ENCODE assay signal across 8 cellular contexts in the genomic region with DNA sequence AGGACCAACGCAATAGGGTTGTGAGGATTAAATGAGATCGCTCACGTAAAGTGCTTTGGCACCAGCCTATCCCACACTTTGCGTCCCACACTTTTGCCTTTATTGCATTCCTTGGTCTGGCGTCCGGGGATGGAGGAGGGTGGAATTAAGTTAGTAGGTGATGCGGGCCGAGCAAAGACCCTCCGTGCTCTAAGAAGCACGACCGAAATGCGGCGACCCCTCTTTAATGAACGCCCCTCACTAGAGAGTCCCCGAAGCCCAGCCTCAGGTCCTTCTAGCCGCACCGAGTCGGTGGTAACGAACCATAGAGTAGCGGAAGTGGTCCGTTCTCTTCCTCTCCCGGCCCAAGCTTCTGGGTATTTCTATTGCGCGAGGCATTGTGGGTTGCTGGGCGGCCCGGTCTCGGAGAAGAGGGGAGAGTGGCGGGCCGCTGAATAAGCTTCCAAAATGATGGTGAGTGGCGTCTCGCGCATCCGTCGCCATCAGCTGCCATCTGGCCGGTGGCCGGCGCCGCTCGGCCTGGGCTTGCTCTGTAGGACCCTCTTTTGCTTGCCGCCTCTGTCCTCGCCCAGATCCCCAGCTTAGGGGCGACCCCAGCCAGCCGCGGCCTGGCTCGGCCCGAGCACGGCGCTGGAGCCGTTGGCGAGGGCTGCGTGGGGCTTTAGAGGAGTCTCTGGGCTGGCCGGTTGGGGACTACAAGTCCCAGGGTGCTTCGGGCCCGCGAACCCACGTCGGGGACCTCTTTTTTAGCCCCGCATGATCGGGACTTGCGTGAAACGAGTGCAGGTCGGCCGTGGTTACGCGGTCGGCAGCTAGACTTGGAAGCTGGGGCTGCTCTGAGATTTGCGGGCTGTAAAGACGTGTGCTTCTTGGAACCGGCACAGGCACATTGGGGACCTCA. TPM values are rescaled to one million over a fixed set of nuclear protein-coding genes. Genes with fewer than 3 reads are reported as not detected.
DNase-seq lines count a peak whose midpoint lies in the region; ATAC-seq and TF ChIP-seq lines count a peak whose summit lies in the region.

A gene (plus strand): TSS at position 377 of the 901 bp plus-strand sequence. CDS start 71 bp downstream, at position 448.

- H3K27me3 Mint-ChIP-seq in CD14-positive monocyte (ENCODE audit: low read depth in 3 of 3): peaks cover 0 to 1% (median 0%) of the 10 kb centered on the region in 3 donors

- TF ChIP-seq CTCF in CD14-positive monocyte (IDR thresholded peaks at IDR 0.05) (no peak), liver (IDR thresholded peaks at IDR 0.05; ENCODE audit: low read depth, low read length, missing input control) (no peak)

- ATAC-seq in GM19397 (IDR thresholded peaks at IDR 0.05; ENCODE audit: unreplicated experiment) (peak; percentile 64), HG03565 (IDR thresholded peaks at IDR 0.05; ENCODE audit: unreplicated experiment) (peak; percentile 44)

- peak within 1 kb of the TSS; percentile 88 to 91 for H3K9ac ChIP-seq in liver (ENCODE audit: low read depth in 1 of 2, low read length in 2 of 2)

- H3K4me3 ChIP-seq in liver (ENCODE audit: low read depth in 1 of 3, low read length in 3 of 3): peak within 1 kb of the TSS; percentile 86 to 97 (median 87)

- H3K36me3 Mint-ChIP-seq in CD14-positive monocyte: peaks cover 11 to 19% of the 10 kb centered on the region in 2 donors

- H3K27ac Mint-ChIP-seq in CD14-positive monocyte: peak within 1 kb of the TSS; percentile 83 to 94 (median 94)

- intact Hi-C loops in CD14-positive monocyte (cut with micrococcal nuclease): loop anchor here (1.0 to 10.0 kb wide), 4 partner anchors 151 to 503 kb away; a partner anchor contains a TSS

- WGBS in liver: under 1% methylated on average over 69 of the region's 69 CpGs

- H3K9me3 ChIP-seq in liver (ENCODE audit: control insufficient read depth in 4 of 4, low read length in 3 of 4): no peaks in the 10 kb centered on the region

- DNase-seq in CD14-positive monocyte (ENCODE audit: low spot score): peak; percentile 84
- DNase-seq in NCI-H774 (lab: John Stamatoyannopoulos, UW): peak; percentile 85
- peak; percentile 80 to 84 for DNase-seq in activated CD4-positive, alpha-beta T cell treated with anti-CD3 and anti-CD28 coated beads, Interleukin-2, amount 50 U/mL, for 4 hours
- DNase-seq in dermis blood vessel endothelial cell: peak; percentile 93
- peak; percentile 84 for DNase-seq in stimulated activated CD4-positive, alpha-beta T cell treated with anti-CD3 and anti-CD28 coated beads, Interleukin-4, amount 100 ng/mL, for 1 hour

- H3K36me3 ChIP-seq in liver (ENCODE audit: control insufficient read depth in 4 of 4, insufficient read depth in 3 of 4, low read depth in 1 of 4, low read length in 3 of 4): peaks cover 0 to 11% (median 5%) of the 10 kb centered on the region in 4 donors

- peaks cover 26% of the 10 kb centered on the region for H3K4me1 Mint-ChIP-seq in CD14-positive monocyte

- H3K27ac ChIP-seq in liver (ENCODE audit: low read depth in 1 of 2, low read length in 2 of 2): peak within 1 kb of the TSS; percentile 90 to 95

- H3K27me3 ChIP-seq in liver (ENCODE audit: control insufficient read depth in 4 of 4, insufficient read depth in 4 of 4, low read length in 3 of 4): no peaks in the 10 kb centered on the region

- peak within 1 kb of the TSS; percentile 89 to 95 for H3K4me3 Mint-ChIP-seq in CD14-positive monocyte

- peaks cover 2 to 26% (median 19%) of the 10 kb centered on the region in 4 donors for H3K4me1 ChIP-seq in liver (ENCODE audit: control insufficient read depth in 4 of 4, insufficient read depth in 4 of 4, low read length in 3 of 4)

- TF ChIP-seq RAD21 in liver (IDR thresholded peaks at IDR 0.05): no peak

- H3K9me3 Mint-ChIP-seq in CD14-positive monocyte: no peaks in the 10 kb centered on the region

TF ChIP-seq in liver, 16 proteins besides CTCF, POLR2A, EP300 and RAD21:
- TF ChIP-seq, protein P1, sequence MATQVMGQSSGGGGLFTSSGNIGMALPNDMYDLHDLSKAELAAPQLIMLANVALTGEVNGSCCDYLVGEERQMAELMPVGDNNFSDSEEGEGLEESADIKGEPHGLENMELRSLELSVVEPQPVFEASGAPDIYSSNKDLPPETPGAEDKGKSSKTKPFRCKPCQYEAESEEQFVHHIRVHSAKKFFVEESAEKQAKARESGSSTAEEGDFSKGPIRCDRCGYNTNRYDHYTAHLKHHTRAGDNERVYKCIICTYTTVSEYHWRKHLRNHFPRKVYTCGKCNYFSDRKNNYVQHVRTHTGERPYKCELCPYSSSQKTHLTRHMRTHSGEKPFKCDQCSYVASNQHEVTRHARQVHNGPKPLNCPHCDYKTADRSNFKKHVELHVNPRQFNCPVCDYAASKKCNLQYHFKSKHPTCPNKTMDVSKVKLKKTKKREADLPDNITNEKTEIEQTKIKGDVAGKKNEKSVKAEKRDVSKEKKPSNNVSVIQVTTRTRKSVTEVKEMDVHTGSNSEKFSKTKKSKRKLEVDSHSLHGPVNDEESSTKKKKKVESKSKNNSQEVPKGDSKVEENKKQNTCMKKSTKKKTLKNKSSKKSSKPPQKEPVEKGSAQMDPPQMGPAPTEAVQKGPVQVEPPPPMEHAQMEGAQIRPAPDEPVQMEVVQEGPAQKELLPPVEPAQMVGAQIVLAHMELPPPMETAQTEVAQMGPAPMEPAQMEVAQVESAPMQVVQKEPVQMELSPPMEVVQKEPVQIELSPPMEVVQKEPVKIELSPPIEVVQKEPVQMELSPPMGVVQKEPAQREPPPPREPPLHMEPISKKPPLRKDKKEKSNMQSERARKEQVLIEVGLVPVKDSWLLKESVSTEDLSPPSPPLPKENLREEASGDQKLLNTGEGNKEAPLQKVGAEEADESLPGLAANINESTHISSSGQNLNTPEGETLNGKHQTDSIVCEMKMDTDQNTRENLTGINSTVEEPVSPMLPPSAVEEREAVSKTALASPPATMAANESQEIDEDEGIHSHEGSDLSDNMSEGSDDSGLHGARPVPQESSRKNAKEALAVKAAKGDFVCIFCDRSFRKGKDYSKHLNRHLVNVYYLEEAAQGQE (IDR thresholded peaks at IDR 0.05): peak; percentile 92
- TF ChIP-seq YY1 (IDR thresholded peaks at IDR 0.05) (peak; percentile 93), HNF4A (conservative IDR thresholded peaks at IDR 0.05) (no peak), HNF4G (IDR thresholded peaks at IDR 0.05) (no peak), FOXA1 (IDR thresholded peaks at IDR 0.05) (no peak), TAF1 (conservative IDR thresholded peaks at IDR 0.05) (peak; percentile 94), GABPA (IDR thresholded peaks at IDR 0.05 in 1 of 2, conservative IDR thresholded peaks at IDR 0.05 in 1 of 2) (peak; percentile 82 to 93), JUND (IDR thresholded peaks at IDR 0.05) (no peak), RXRA (IDR thresholded peaks at IDR 0.05) (peak; percentile 15 to 32), EGR1 (IDR thresholded peaks at IDR 0.05; ENCODE audit: low read depth in 2 of 2) (no peak), FOXA2 (IDR thresholded peaks at IDR 0.05) (no peak), SP1 (IDR thresholded peaks at IDR 0.05) (peak; percentile 59), NR2F2 (IDR thresholded peaks at IDR 0.05) (no peak)
- TF ChIP-seq, protein P2, sequence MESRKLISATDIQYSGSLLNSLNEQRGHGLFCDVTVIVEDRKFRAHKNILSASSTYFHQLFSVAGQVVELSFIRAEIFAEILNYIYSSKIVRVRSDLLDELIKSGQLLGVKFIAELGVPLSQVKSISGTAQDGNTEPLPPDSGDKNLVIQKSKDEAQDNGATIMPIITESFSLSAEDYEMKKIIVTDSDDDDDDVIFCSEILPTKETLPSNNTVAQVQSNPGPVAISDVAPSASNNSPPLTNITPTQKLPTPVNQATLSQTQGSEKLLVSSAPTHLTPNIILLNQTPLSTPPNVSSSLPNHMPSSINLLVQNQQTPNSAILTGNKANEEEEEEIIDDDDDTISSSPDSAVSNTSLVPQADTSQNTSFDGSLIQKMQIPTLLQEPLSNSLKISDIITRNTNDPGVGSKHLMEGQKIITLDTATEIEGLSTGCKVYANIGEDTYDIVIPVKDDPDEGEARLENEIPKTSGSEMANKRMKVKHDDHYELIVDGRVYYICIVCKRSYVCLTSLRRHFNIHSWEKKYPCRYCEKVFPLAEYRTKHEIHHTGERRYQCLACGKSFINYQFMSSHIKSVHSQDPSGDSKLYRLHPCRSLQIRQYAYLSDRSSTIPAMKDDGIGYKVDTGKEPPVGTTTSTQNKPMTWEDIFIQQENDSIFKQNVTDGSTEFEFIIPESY (IDR thresholded peaks at IDR 0.05): peak; percentile 69
- TF ChIP-seq, protein P3, sequence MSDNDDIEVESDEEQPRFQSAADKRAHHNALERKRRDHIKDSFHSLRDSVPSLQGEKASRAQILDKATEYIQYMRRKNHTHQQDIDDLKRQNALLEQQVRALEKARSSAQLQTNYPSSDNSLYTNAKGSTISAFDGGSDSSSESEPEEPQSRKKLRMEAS (IDR thresholded peaks at IDR 0.05): peak; percentile 66
- TF ChIP-seq, protein P4, sequence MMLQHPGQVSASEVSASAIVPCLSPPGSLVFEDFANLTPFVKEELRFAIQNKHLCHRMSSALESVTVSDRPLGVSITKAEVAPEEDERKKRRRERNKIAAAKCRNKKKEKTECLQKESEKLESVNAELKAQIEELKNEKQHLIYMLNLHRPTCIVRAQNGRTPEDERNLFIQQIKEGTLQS (IDR thresholded peaks at IDR 0.05): no peak

RNA-seq across cellular contexts. Expression of the gene that starts here (rescaled TPM):
- polyA plus RNA-seq in CD14-positive monocyte (100 to 1,000 TPM; 134 to 151 TPM), liver (10 to 100 TPM; 83.7 to 96.2 TPM)
- total RNA-seq in dermis blood vessel endothelial cell (338 and 453 TPM in 2 replicates), liver (100 to 1,000 TPM; 106 to 115 TPM)

Comparison
In these comparisons a context has a peak if more than half of its experiments do, and no peak if none do; other contexts are left out.
1. Peak in every context shown above with its lines: DNase-seq, ATAC-seq, H3K4me3 ChIP-seq and H3K27ac ChIP-seq.